Comparison of ENCODE assay signal across 18 cellular contexts in the genomic region with DNA sequence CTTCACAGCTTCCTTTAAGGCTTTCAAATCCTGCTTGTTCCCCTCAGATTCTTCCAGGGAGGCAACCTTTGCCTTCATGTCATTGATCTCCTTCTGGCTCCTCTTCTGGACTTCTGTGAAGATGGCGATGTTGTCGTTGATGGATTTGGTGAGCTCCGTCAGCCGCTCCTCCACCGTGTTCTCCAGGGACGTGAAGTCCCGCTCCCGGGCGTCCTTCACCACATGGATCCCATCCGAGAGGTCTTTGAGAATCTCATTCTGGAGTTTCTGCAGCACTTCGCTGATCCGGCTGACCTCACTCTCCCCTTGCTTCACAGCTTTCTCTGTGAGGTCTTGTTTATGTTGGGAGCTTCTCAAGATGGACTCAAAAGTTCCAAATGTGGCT.
"Had no signal": no experiment of that assay in that cellular context is flagged by ENCODE, and none has a peak within 500 bp of the region (broad histone marks: within the 10 kb centered on the region; RNA-seq: fewer than 3 reads in every experiment).

No MANE protein-coding gene starts in this region.

- ATAC-seq: gastroesophageal sphincter, left cardiac atrium, mucosa of descending colon, natural killer cell had no signal

- H3K4me3 ChIP-seq: dorsolateral prefrontal cortex, esophagus squamous epithelium, gastroesophageal sphincter, mucosa of descending colon, neural progenitor cell had no signal

- DNase-seq: central memory CD4-positive, alpha-beta T cell; cortex of kidney; effector CD8-positive, alpha-beta T cell; esophagus squamous epithelium; foreskin fibroblast; glutamatergic neuron; immature natural killer cell; left cardiac atrium; mucosa of descending colon; natural killer cell; small intestine; stimulated activated CD4-positive, alpha-beta T cell treated with anti-CD3 and anti-CD28 coated beads, Interleukin-2, amount 100 ng/mL, for 48 hours; stimulated activated naive CD4-positive, alpha-beta T cell treated with Interleukin-2 at 50 U/mL for 16 hours; trophoblast cell had no signal

- H3K27me3 ChIP-seq: dorsolateral prefrontal cortex, esophagus squamous epithelium, gastroesophageal sphincter, neural progenitor cell had no signal

- H3K4me1 ChIP-seq: neural progenitor cell had no signal

- H3K27ac ChIP-seq: dorsolateral prefrontal cortex, epithelial cell of prostate, esophagus squamous epithelium, gastroesophageal sphincter, neural progenitor cell had no signal

- H3K9me3 ChIP-seq: esophagus squamous epithelium, gastroesophageal sphincter, mucosa of descending colon had no signal

- H3K36me3 ChIP-seq: neural progenitor cell had no signal
